Comparison of ENCODE assay signal across 9 cellular contexts in genomic region chr19:18649371-18650047, GRCh38. TPM values are rescaled to one million over a fixed set of nuclear protein-coding genes. Genes with fewer than 3 reads are reported as not detected.
DNase-seq lines count a peak whose midpoint lies in the region; ATAC-seq and TF ChIP-seq lines count a peak whose summit lies in the region.
"Had no signal": no experiment of that assay in that cellular context is flagged by ENCODE, and none has a peak within 500 bp of the region (broad histone marks: within the 10 kb centered on the region; RNA-seq: fewer than 3 reads in every experiment).

No MANE protein-coding gene starts in this region.

- peak overlapping the region; percentile 40 for H3K9ac ChIP-seq in IMR-90 (ENCODE audit: low read depth, low read length)

- H3K4me3 ChIP-seq in IMR-90 (ENCODE audit: insufficient read depth, low read depth, low read length) (no peak overlapping the region), choroid plexus epithelial cell (ENCODE audit: low read depth, low read length) (peak overlapping the region; percentile 16), testis (no peak overlapping the region)

- peak overlapping the region; percentile 20 to 83 for H4K8ac ChIP-seq in IMR-90 (ENCODE audit: low read depth in 2 of 2, low read length in 2 of 2)

- H3K14ac ChIP-seq in IMR-90 (replicated peaks; ENCODE audit: low read depth, low read length), result peak overlapping the region; percentile 45

- H3K79me1 ChIP-seq in IMR-90 (ENCODE audit: low read depth in 1 of 2, low read length in 2 of 2), result peaks cover 22 to 62% of the 10 kb centered on the region in 2 experiments; a peak in 3 of 4 replicates

- peak overlapping the region; percentile 71 for H3K4me2 ChIP-seq in IMR-90 (ENCODE audit: low read depth, low read length)

- H3K4ac ChIP-seq in IMR-90 (ENCODE audit: low read depth, low read length), result peak overlapping the region; percentile 90

- H2AK5ac ChIP-seq in IMR-90 (ENCODE audit: low read depth, low read length), result peak overlapping the region; percentile 93

- peak overlapping the region; percentile 84 for H2AFZ ChIP-seq in IMR-90 (replicated peaks; ENCODE audit: low read length, poor library complexity)

- no TSS peak for BruUV-seq in IMR-90 (replicated peaks; lab: Mats Ljungman, UMichigan)

- no peak for TF ChIP-seq CTCF in IMR-90 (conservative IDR thresholded peaks at IDR 0.05; ENCODE audit: low read depth, low read length)
- no peak for TF ChIP-seq CTCF in choroid plexus epithelial cell (conservative IDR thresholded peaks at IDR 0.05; ENCODE audit: low read depth, low read length)
- no peak for TF ChIP-seq CTCF in testis (IDR thresholded peaks at IDR 0.05)
- no peak for TF ChIP-seq CTCF in omental fat pad (IDR thresholded peaks at IDR 0.05)

- H3K27me3 ChIP-seq in IMR-90 (ENCODE audit: control insufficient read depth, insufficient read depth, low read length) (no peaks in the 10 kb centered on the region), testis (no peaks in the 10 kb centered on the region)

- intact Hi-C loops in IMR-90 (cut with micrococcal nuclease), result loop anchor here (1.0 kb wide), 1 partner anchor 55 kb away; no protein-coding TSS in a partner anchor
- intact Hi-C loops in testis (cut with DNase I; ENCODE audit: low total_unique reads), result no loop called here

- POLR2A ChIA-PET in IMR-90 (lab: Charles Lee; ENCODE audit: unreplicated experiment), result interaction anchor here (1.4 kb wide), 1 partner anchor 92 kb away, joined by 16 read pairs; the partner anchor contains the start of gene KXD1

- peak overlapping the region; percentile 64 for H3K56ac ChIP-seq in IMR-90 (ENCODE audit: extremely low read depth, insufficient read depth, low read length)

- TF ChIP-seq POLR2A in IMR-90 (IDR thresholded peaks at IDR 0.05; ENCODE audit: low read depth, low read length) (0 out of 2 replicates have a peak, but pooled peaks have one; percentile 14), testis (IDR thresholded peaks at IDR 0.05) (no peak)

- peak overlapping the region; percentile 81 for H2BK5ac ChIP-seq in IMR-90 (ENCODE audit: low read depth, low read length, poor library complexity, severe bottlenecking)

- no peaks in the 10 kb centered on the region for H3K36me3 ChIP-seq in IMR-90 (ENCODE audit: control insufficient read depth, insufficient read depth, low read length)
- H3K36me3 ChIP-seq in testis (ENCODE audit: low read depth, missing control alignments), result no peaks in the 10 kb centered on the region

- H3K9me1 ChIP-seq in IMR-90 (ENCODE audit: insufficient read depth, low read length), result peaks cover 30% of the 10 kb centered on the region

- peak overlapping the region; percentile 43 for H4K5ac ChIP-seq in IMR-90 (ENCODE audit: low read depth, low read length)

- DNase-seq in IMR-90, result peak; percentile 70
- peak; percentile 72 for DNase-seq in choroid plexus epithelial cell (ENCODE audit: low read depth)
- peak; percentile 31 to 79 for DNase-seq in lung microvascular endothelial cell (ENCODE audit: low read depth in 2 of 2)
- peak; percentile 74 for DNase-seq in testis
- no peak for DNase-seq in stimulated activated CD4-positive, alpha-beta T cell treated with anti-CD3 and anti-CD28 coated beads, Interleukin-4, amount 100 ng/mL, for 24 hours
- no peak for DNase-seq in omental fat pad (ENCODE audit: low spot score)
- DNase-seq in stimulated activated CD4-positive, alpha-beta T cell treated with anti-CD3 and anti-CD28 coated beads, Interleukin-4, amount 100 ng/mL, for 4 hours, result no peak

- in situ Hi-C loops in IMR-90 (cut with MboI; ENCODE audit: low sequenced_read_pairs), result no loop called here

- H3K18ac ChIP-seq in IMR-90 (ENCODE audit: low read depth, low read length), result peak overlapping the region; percentile 59

- peak overlapping the region; percentile 85 for H2BK120ac ChIP-seq in IMR-90 (ENCODE audit: low read depth, low read length)

- CTCF ChIA-PET in IMR-90 (lab: Yijun Ruan, JAX), result no interaction called here

- peak overlapping the region; percentile 84 for H2BK20ac ChIP-seq in IMR-90 (ENCODE audit: low read depth, low read length)

- H3K4me1 ChIP-seq in IMR-90 (ENCODE audit: control insufficient read depth, insufficient read depth, low read length) (peaks cover 37% of the 10 kb centered on the region), testis (peaks cover 32% of the 10 kb centered on the region)

- peak overlapping the region; percentile 85 for H3K23ac ChIP-seq in IMR-90 (ENCODE audit: low read depth, low read length)

- H2AK9ac ChIP-seq in IMR-90 (replicated peaks; ENCODE audit: low read depth, low read length, poor library complexity), result peak overlapping the region; percentile 22

- H3K9me3 ChIP-seq in IMR-90 (ENCODE audit: control insufficient read depth, insufficient read depth, low read length) (no peaks in the 10 kb centered on the region), testis (no peaks in the 10 kb centered on the region)

- H3K27ac ChIP-seq in IMR-90 (ENCODE audit: insufficient read depth, low read length) (peak overlapping the region; percentile 71), testis (peak overlapping the region; percentile 27 to 85)

- H2BK15ac ChIP-seq in IMR-90 (ENCODE audit: low read depth, low read length), result no peak overlapping the region; the same call in 1 of the 3 replicates

- ATAC-seq in IMR-90 (ENCODE audit: low read depth) (peak; percentile 54), HG02885 (IDR thresholded peaks at IDR 0.05; ENCODE audit: poor library complexity, unreplicated experiment) (no peak), omental fat pad (ENCODE audit: low FRiP score) (no peak)
- ATAC-seq: Panc1 had no signal

- dilution Hi-C loops in IMR-90 (cut with HindIII; ENCODE audit: low sequenced_read_pairs, unreplicated experiment), result no loop called here

- H4K20me1 ChIP-seq in IMR-90 (ENCODE audit: insufficient read depth, low read length), result peaks cover 34% of the 10 kb centered on the region

- no peak for TF ChIP-seq RAD21 in IMR-90 (IDR thresholded peaks at IDR 0.05; ENCODE audit: low read length)

- peak overlapping the region; percentile 83 for H4K91ac ChIP-seq in IMR-90 (ENCODE audit: insufficient read depth, low read depth, low read length)

- WGBS in IMR-90 (ENCODE audit: extremely low coverage in 2 of 2, insufficient read length in 1 of 2), 2 experiments, result 18% methylated on average over 11 of the region's 27 CpGs; no CpG with 5 or more reads in 1 of the 2 experiments
- 36 to 38% methylated on average over 6 to 27 of the region's 27 CpGs for WGBS in testis, 2 donors

TF ChIP-seq in IMR-90, 13 proteins besides CTCF, POLR2A, EP300 and RAD21:
- TF ChIP-seq, protein P1, sequence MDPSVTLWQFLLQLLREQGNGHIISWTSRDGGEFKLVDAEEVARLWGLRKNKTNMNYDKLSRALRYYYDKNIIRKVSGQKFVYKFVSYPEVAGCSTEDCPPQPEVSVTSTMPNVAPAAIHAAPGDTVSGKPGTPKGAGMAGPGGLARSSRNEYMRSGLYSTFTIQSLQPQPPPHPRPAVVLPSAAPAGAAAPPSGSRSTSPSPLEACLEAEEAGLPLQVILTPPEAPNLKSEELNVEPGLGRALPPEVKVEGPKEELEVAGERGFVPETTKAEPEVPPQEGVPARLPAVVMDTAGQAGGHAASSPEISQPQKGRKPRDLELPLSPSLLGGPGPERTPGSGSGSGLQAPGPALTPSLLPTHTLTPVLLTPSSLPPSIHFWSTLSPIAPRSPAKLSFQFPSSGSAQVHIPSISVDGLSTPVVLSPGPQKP (IDR thresholded peaks at IDR 0.05; ENCODE audit: borderline replicate concordance, low read depth, low read length), result no peak
- peak; percentile 77; the same call in 1 of the 2 replicates for TF ChIP-seq MAZ (IDR thresholded peaks at IDR 0.05; ENCODE audit: borderline replicate concordance, low read depth, low read length)

RNA-seq across cellular contexts. Expression of gene KLHL26, which starts 12.7 kb away (rescaled TPM):
- total RNA-seq in IMR-90 (2012; rRNA removed) (0.28 and 2.2 TPM in 2 replicates), lung microvascular endothelial cell (1.2 and 1.5 TPM in 2 replicates), testis (10 to 100 TPM; 16.5 to 32.3 TPM), omental fat pad (10 to 100 TPM in 3 of 4 donors, 1 to 10 TPM in 1; 6.3 to 17.8 (median 11.6) TPM)
- polyA plus RNA-seq in IMR-90 (2012; rRNA removed) (4.7 and 5.8 TPM in 2 replicates), testis (ENCODE audit: insufficient read depth, low read depth, low replicate concordance) (10.6 TPM)
- polyA plus RNA-seq in IMR-90 (2012; cell fraction: cytosol; rRNA removed), result 1.9 and 3.3 TPM in 2 replicates
- 2.6 and 6.8 TPM in 2 replicates for polyA plus RNA-seq in IMR-90 (2012; cell fraction: nucleus; rRNA removed; ENCODE audit: low replicate concordance)

RNA-seq across cellular contexts. Expression of gene CRTC1, which starts 34.0 kb away (rescaled TPM):
- total RNA-seq in IMR-90 (2012; rRNA removed), result 0.18 and 0.28 TPM in 2 replicates
- 5.7 and 6.5 TPM in 2 replicates for polyA plus RNA-seq in IMR-90 (2012; rRNA removed)
- 3.1 and 6.8 TPM in 2 replicates for polyA plus RNA-seq in IMR-90 (2012; cell fraction: cytosol; rRNA removed)
- 28.3 and 53.7 TPM in 2 replicates for polyA plus RNA-seq in IMR-90 (2012; cell fraction: nucleus; rRNA removed; ENCODE audit: low replicate concordance)
- total RNA-seq in lung microvascular endothelial cell, result 0.44 and 0.79 TPM in 2 replicates
- total RNA-seq in testis, result 10 to 100 TPM; 28.1 to 32.1 TPM
- polyA plus RNA-seq in testis (ENCODE audit: insufficient read depth, low read depth, low replicate concordance), result 15.6 TPM
- total RNA-seq in omental fat pad, result 1 to 10 TPM; 2.8 to 6.5 (median 5.6) TPM

RNA-seq across cellular contexts. Expression of gene TMEM59L, which starts 36.8 kb away (rescaled TPM):
- total RNA-seq in IMR-90 (2012; rRNA removed) (under 0.01 and 0.28 TPM in 2 replicates), lung microvascular endothelial cell (not detected in 2 replicates), testis (1 to 10 TPM; 4.3 to 7.0 TPM), omental fat pad (under 1 TPM in 2 of 4 donors, not detected in 2; 0.28 to 0.79 TPM)
- polyA plus RNA-seq in IMR-90 (2012; rRNA removed) (5.9 and 6.1 TPM in 2 replicates), testis (ENCODE audit: insufficient read depth, low read depth, low replicate concordance) (4.5 TPM)
- polyA plus RNA-seq in IMR-90 (2012; cell fraction: cytosol; rRNA removed), result 5.6 and 9.7 TPM in 2 replicates
- 21.2 and 55.5 TPM in 2 replicates for polyA plus RNA-seq in IMR-90 (2012; cell fraction: nucleus; rRNA removed; ENCODE audit: low replicate concordance)

RNA-seq across cellular contexts. Expression of gene CRLF1, which starts 42.9 kb away (rescaled TPM):
- total RNA-seq in IMR-90 (2012; rRNA removed) (0.18 and 0.28 TPM in 2 replicates), lung microvascular endothelial cell (not detected in 2 replicates), testis (1 to 10 TPM; 4.3 to 5.3 TPM), omental fat pad (100 to 1,000 TPM in 1 of 4 donors, 10 to 100 TPM in 1, 1 to 10 TPM in 2; 6.3 to 115 (median 10.9) TPM)
- polyA plus RNA-seq in IMR-90 (2012; rRNA removed) (3.0 and 3.1 TPM in 2 replicates), testis (ENCODE audit: insufficient read depth, low read depth, low replicate concordance) (8.7 TPM)
- 3.2 TPM in 2 replicates for polyA plus RNA-seq in IMR-90 (2012; cell fraction: cytosol; rRNA removed)
- 0.38 and 2.1 TPM in 2 replicates for polyA plus RNA-seq in IMR-90 (2012; cell fraction: nucleus; rRNA removed; ENCODE audit: low replicate concordance)

Comparison
In these comparisons a context has a peak if more than half of its experiments do, and no peak if none do; other contexts are left out.
1. DNase-seq: peak in IMR-90 (single experiment), choroid plexus epithelial cell (single experiment), lung microvascular endothelial cell (2 of 2) and testis (single experiment); none in stimulated activated CD4-positive, alpha-beta T cell treated with anti-CD3 and anti-CD28 coated beads, Interleukin-4, amount 100 ng/mL, for 24 hours (single experiment), omental fat pad (single experiment) and stimulated activated CD4-positive, alpha-beta T cell treated with anti-CD3 and anti-CD28 coated beads, Interleukin-4, amount 100 ng/mL, for 4 hours (0 of 2).